7 cellular contexts compared by ENCODE assay signal in the genomic region with DNA sequence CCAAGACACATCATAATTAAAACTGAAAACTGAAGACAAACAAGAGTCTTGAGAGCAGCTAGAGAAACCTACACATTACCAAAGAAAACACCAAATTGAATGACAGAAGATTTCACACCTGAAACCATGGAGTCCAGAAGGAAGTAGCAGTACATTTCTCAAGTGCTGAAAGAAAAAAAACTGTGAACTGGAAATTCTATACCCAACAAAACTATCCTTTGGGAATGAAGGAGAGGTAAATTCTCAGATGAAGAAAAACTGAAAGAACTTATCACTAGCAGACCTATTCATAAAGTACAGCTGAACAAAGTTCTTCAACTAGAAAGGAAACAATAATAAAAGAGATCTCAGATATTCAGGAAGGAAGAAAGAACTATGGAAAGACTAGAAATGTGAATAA.
"Had no signal": no experiment of that assay in that cellular context is flagged by ENCODE, and none has a peak within 500 bp of the region (broad histone marks: within the 10 kb centered on the region; RNA-seq: fewer than 3 reads in every experiment).

No MANE protein-coding gene starts in this region.

- H3K9ac ChIP-seq: KMS-11 had no signal

- DNase-seq: IMR-90, Karpas-422, KBM-7, KG1 had no signal

- H3K4me2 ChIP-seq: KMS-11 had no signal

- H3K27ac ChIP-seq: HL-60, KMS-11 had no signal

- FAIRE-seq: HTR-8/SVneo had no signal
